In genomic region chr3:133572158-133573053, GRCh38 we compare ENCODE assay signal across 8 cellular contexts. TPM values are rescaled to one million over a fixed set of nuclear protein-coding genes. Genes with fewer than 3 reads are reported as not detected.
A peak's percentile ranks its signal among the peaks of the same experiment; 100 is the strongest.
DNase-seq lines count a peak whose midpoint lies in the region; ATAC-seq and TF ChIP-seq lines count a peak whose summit lies in the region.

No MANE protein-coding gene starts in this region.

- H3K27me3 ChIP-seq in Karpas-422 (ENCODE audit: low read length) = no peaks in the 10 kb centered on the region

- H3K4me1 ChIP-seq in Karpas-422 (ENCODE audit: low read length) = peaks cover 39% of the 10 kb centered on the region

- no peaks in the 10 kb centered on the region for H3K9me3 ChIP-seq in Karpas-422 (ENCODE audit: low read length)

- no peak overlapping the region for H2AFZ ChIP-seq in Karpas-422 (ENCODE audit: low read length)

- CTCF ChIA-PET in activated naive CD4-positive, alpha-beta T cell treated with anti-CD3 and anti-CD28 coated beads, Interleukin-2, amount 10 ng/mL, durations not matched to agents 7 days and 5 days (lab: Charles Lee) = interaction anchor here (0.7 to 4.2 kb wide), 7 partner anchors 9 to 129 kb away, joined by 3 to 17 read pairs (median 6); no protein-coding TSS in a partner anchor

- no peak for TF ChIP-seq CTCF in choroid plexus epithelial cell (conservative IDR thresholded peaks at IDR 0.05; ENCODE audit: low read depth, low read length)

- H3K4me2 ChIP-seq in Karpas-422 (ENCODE audit: low read depth, low read length, poor library complexity, severe bottlenecking) = peak overlapping the region; percentile 88

- no peak for DNase-seq in activated naive CD4-positive, alpha-beta T cell treated with anti-CD3 and anti-CD28 coated beads, Interleukin-2, amount 10 ng/mL, durations not matched to agents 7 days and 5 days
- DNase-seq in activated naive CD4-positive, alpha-beta T cell treated with Interleukin-2 at 50 U/mL for 16 hours = no peak
- DNase-seq in Karpas-422 (peak; percentile 97), choroid plexus epithelial cell (ENCODE audit: low read depth) (no peak), naive B cell (peak; percentile 79), AG20443 (ENCODE audit: low spot score) (no peak), HuH-7.5 (ENCODE audit: low spot score) (no peak)

- H3K9me2 ChIP-seq in Karpas-422 (replicated peaks; ENCODE audit: insufficient read depth, low read length) = no peaks in the 10 kb centered on the region

- peak overlapping the region; percentile 79 for H3K4me3 Mint-ChIP-seq in activated naive CD4-positive, alpha-beta T cell treated with anti-CD3 and anti-CD28 coated beads, Interleukin-2, amount 10 ng/mL, durations not matched to agents 7 days and 5 days
- H3K4me3 Mint-ChIP-seq in naive B cell = peak overlapping the region; percentile 78 to 99 (median 92)

- H3K36me3 ChIP-seq in Karpas-422 (ENCODE audit: insufficient read depth, low read length) = peaks cover 26% of the 10 kb centered on the region

- H3K27ac ChIP-seq in Karpas-422 (ENCODE audit: low read length) = peak overlapping the region; percentile 100

- H4K20me1 ChIP-seq in Karpas-422 (ENCODE audit: insufficient read depth, low read depth, low read length) = peaks cover 4% of the 10 kb centered on the region

- ATAC-seq in naive B cell (ENCODE audit: low read depth in 2 of 2) = peak; percentile 26 to 37
- no peak for ATAC-seq in GM19455 (IDR thresholded peaks at IDR 0.05; ENCODE audit: unreplicated experiment)

- peak overlapping the region; percentile 85 for H3K9ac ChIP-seq in Karpas-422 (ENCODE audit: low read length)

- H3K27ac Mint-ChIP-seq in activated naive CD4-positive, alpha-beta T cell treated with anti-CD3 and anti-CD28 coated beads, Interleukin-2, amount 10 ng/mL, durations not matched to agents 7 days and 5 days = peak overlapping the region; percentile 99
- peak overlapping the region; percentile 93 to 99 (median 99) for H3K27ac Mint-ChIP-seq in naive B cell

- H3K4me1 Mint-ChIP-seq in activated naive CD4-positive, alpha-beta T cell treated with anti-CD3 and anti-CD28 coated beads, Interleukin-2, amount 10 ng/mL, durations not matched to agents 7 days and 5 days = peaks cover 47% of the 10 kb centered on the region
- H3K4me1 Mint-ChIP-seq in naive B cell = peaks cover 46 to 72% (median 48%) of the 10 kb centered on the region in 3 donors

- H3K79me2 ChIP-seq in Karpas-422 (ENCODE audit: low read length) = peaks cover 32% of the 10 kb centered on the region

- H3K4me3 ChIP-seq in Karpas-422 (ENCODE audit: low read length) (peak overlapping the region; percentile 64), choroid plexus epithelial cell (ENCODE audit: low read depth, low read length) (peak overlapping the region; percentile 47)

- H3K9me3 Mint-ChIP-seq in activated naive CD4-positive, alpha-beta T cell treated with anti-CD3 and anti-CD28 coated beads, Interleukin-2, amount 10 ng/mL, durations not matched to agents 7 days and 5 days = no peaks in the 10 kb centered on the region
- H3K9me3 Mint-ChIP-seq in naive B cell = no peaks in the 10 kb centered on the region

- H3K36me3 Mint-ChIP-seq in activated naive CD4-positive, alpha-beta T cell treated with anti-CD3 and anti-CD28 coated beads, Interleukin-2, amount 10 ng/mL, durations not matched to agents 7 days and 5 days = peaks cover 28% of the 10 kb centered on the region
- H3K36me3 Mint-ChIP-seq in naive B cell = peaks cover 0 to 4% of the 10 kb centered on the region in 2 donors

- H3K27me3 Mint-ChIP-seq in activated naive CD4-positive, alpha-beta T cell treated with anti-CD3 and anti-CD28 coated beads, Interleukin-2, amount 10 ng/mL, durations not matched to agents 7 days and 5 days = no peaks in the 10 kb centered on the region
- no peaks in the 10 kb centered on the region for H3K27me3 Mint-ChIP-seq in naive B cell

RNA-seq across cellular contexts. Expression of gene CDV3, which starts 1.1 kb away (rescaled TPM):
- total RNA-seq in Karpas-422 (2014; rRNA removed; shearing (Covaris generic); ENCODE audit: low replicate concordance) = 772 and 806 TPM in 2 replicates
- polyA plus RNA-seq in naive B cell (ENCODE audit: low read depth in 6 of 6) = 10 to 100 TPM; 29.6 to 50.0 (median 38.7) TPM

Comparison
In these comparisons a context has a peak if more than half of its experiments do, and no peak if none do; other contexts are left out.
1. DNase-seq: peak in Karpas-422 (single experiment) and naive B cell (single experiment); none in activated naive CD4-positive, alpha-beta T cell treated with anti-CD3 and anti-CD28 coated beads, Interleukin-2, amount 10 ng/mL, durations not matched to agents 7 days and 5 days (single experiment), activated naive CD4-positive, alpha-beta T cell treated with Interleukin-2 at 50 U/mL for 16 hours (single experiment), choroid plexus epithelial cell (single experiment), AG20443 (single experiment) and HuH-7.5 (single experiment).